In genomic region chr15:42384597-42384996, GRCh38 we compare ENCODE assay signal across 15 cellular contexts.
"Had no signal": no experiment of that assay in that cellular context is flagged by ENCODE, and none has a peak within 500 bp of the region (broad histone marks: within the 10 kb centered on the region; RNA-seq: fewer than 3 reads in every experiment).

No MANE protein-coding gene starts in this region.

- H3K27me3 Mint-ChIP-seq: activated CD8-positive, alpha-beta memory T cell treated with anti-CD3 and anti-CD28 coated beads, Interleukin-2, amount 10 ng/mL, durations not matched to agents 7 days and 5 days; activated naive CD8-positive, alpha-beta T cell treated with anti-CD3 and anti-CD28 coated beads, Interleukin-2, amount 10 ng/mL, durations not matched to agents 7 days and 5 days had no signal

- H3K4me1 ChIP-seq: breast epithelium, foreskin keratinocyte had no signal

- H3K4me1 Mint-ChIP-seq: activated CD8-positive, alpha-beta memory T cell treated with anti-CD3 and anti-CD28 coated beads, Interleukin-2, amount 10 ng/mL, durations not matched to agents 7 days and 5 days; activated naive CD8-positive, alpha-beta T cell treated with anti-CD3 and anti-CD28 coated beads, Interleukin-2, amount 10 ng/mL, durations not matched to agents 7 days and 5 days had no signal

- H3K9me3 ChIP-seq: breast epithelium, heart left ventricle had no signal

- H3K4me2 ChIP-seq: smooth muscle cell had no signal

- H3K27me3 ChIP-seq: breast epithelium, foreskin keratinocyte, heart left ventricle had no signal

- DNase-seq: activated CD4-positive, alpha-beta T cell treated with anti-CD3 and anti-CD28 coated beads for 1 hour; activated CD4-positive, alpha-beta T cell treated with anti-CD3 and anti-CD28 coated beads, Interleukin-2, amount 50 U/mL, for 48 hours; activated CD8-positive, alpha-beta memory T cell treated with anti-CD3 and anti-CD28 coated beads, Interleukin-2, amount 10 ng/mL, durations not matched to agents 7 days and 5 days; activated gamma-delta T cell; activated naive CD8-positive, alpha-beta T cell treated with anti-CD3 and anti-CD28 coated beads, Interleukin-2, amount 10 ng/mL, durations not matched to agents 7 days and 5 days; activated T-cell treated with anti-CD3 and anti-CD28 coated beads, Interleukin-2, amount 50 U/mL, for 4 hours; aorta; foreskin keratinocyte; heart left ventricle; posterior cingulate gyrus; right cardiac atrium had no signal

- H3K27ac Mint-ChIP-seq: activated CD8-positive, alpha-beta memory T cell treated with anti-CD3 and anti-CD28 coated beads, Interleukin-2, amount 10 ng/mL, durations not matched to agents 7 days and 5 days; activated naive CD8-positive, alpha-beta T cell treated with anti-CD3 and anti-CD28 coated beads, Interleukin-2, amount 10 ng/mL, durations not matched to agents 7 days and 5 days; mesothelial cell of epicardium had no signal

- H3K36me3 Mint-ChIP-seq: activated CD8-positive, alpha-beta memory T cell treated with anti-CD3 and anti-CD28 coated beads, Interleukin-2, amount 10 ng/mL, durations not matched to agents 7 days and 5 days; activated naive CD8-positive, alpha-beta T cell treated with anti-CD3 and anti-CD28 coated beads, Interleukin-2, amount 10 ng/mL, durations not matched to agents 7 days and 5 days; mesothelial cell of epicardium had no signal

- ATAC-seq: activated T-cell treated with anti-CD3 and anti-CD28 coated beads, Interleukin-2, amount 50 U/mL, for 4 hours; foreskin keratinocyte had no signal

- H3K4me3 Mint-ChIP-seq: activated CD8-positive, alpha-beta memory T cell treated with anti-CD3 and anti-CD28 coated beads, Interleukin-2, amount 10 ng/mL, durations not matched to agents 7 days and 5 days; activated naive CD8-positive, alpha-beta T cell treated with anti-CD3 and anti-CD28 coated beads, Interleukin-2, amount 10 ng/mL, durations not matched to agents 7 days and 5 days; activated T-cell treated with anti-CD3 and anti-CD28 coated beads, Interleukin-2, amount 50 U/mL, for 4 hours; mesothelial cell of epicardium; neural crest cell had no signal

- H3K27ac ChIP-seq: breast epithelium, foreskin keratinocyte, heart left ventricle had no signal

- H3K9me3 Mint-ChIP-seq: activated naive CD8-positive, alpha-beta T cell treated with anti-CD3 and anti-CD28 coated beads, Interleukin-2, amount 10 ng/mL, durations not matched to agents 7 days and 5 days; activated T-cell treated with anti-CD3 and anti-CD28 coated beads, Interleukin-2, amount 50 U/mL, for 4 hours; neural crest cell had no signal

- H3K36me3 ChIP-seq: breast epithelium had no signal

- H3K4me3 ChIP-seq: breast epithelium, heart left ventricle, smooth muscle cell had no signal
